Comparison of ENCODE assay signal across 8 cellular contexts in genomic region chr17:2395258-2396170, GRCh38. TPM values are rescaled to one million over a fixed set of nuclear protein-coding genes. Genes with fewer than 3 reads are reported as not detected.
DNase-seq lines count a peak whose midpoint lies in the region; ATAC-seq and FAIRE-seq lines count a peak whose summit lies in the region.

No MANE protein-coding gene starts in this region.

- no peak for DNase-seq in T-helper 2 cell treated with Interferon-gamma antibody and Interleukin-4, amounts not matched to agents 5 μg/mL and 100 μg/mL, for 36 hours (ENCODE audit: low spot score)
- no peak for DNase-seq in T-helper 2 cell
- DNase-seq in activated T-helper 1 cell treated with anti-CD3 and anti-CD28 coated beads, Interleukin-12 subunit alpha, Interleukin-12 subunit beta, Interleukin-2, Interleukin-4 antibody, amounts not matched to agents 30 ng/mL and 10 ng/mL and 1 ng/mL, durations not matched to agents 14 hours and 24 hours and 36 hours (ENCODE audit: low spot score) = no peak
- peak; percentile 53 for DNase-seq in hepatic stellate cell (ENCODE audit: low spot score)
- DNase-seq in stimulated activated effector memory CD8-positive, alpha-beta T cell treated with anti-CD3 and anti-CD28 coated beads, Interleukin-12 subunit alpha, Interleukin-12 subunit beta, amount 100 ng/mL, for 72 hours (ENCODE audit: low spot score in 2 of 2) = no peak
- no peak for DNase-seq in urothelium cell line (ENCODE audit: low spot score)
- no peak for DNase-seq in germinal center (ENCODE audit: low spot score)

- peaks cover 6% of the 10 kb centered on the region for H3K36me3 Mint-ChIP-seq in T-helper 2 cell treated with Interferon-gamma antibody and Interleukin-4, amounts not matched to agents 5 μg/mL and 100 μg/mL, for 36 hours (ENCODE audit: low read depth)
- H3K36me3 Mint-ChIP-seq in activated T-helper 1 cell treated with anti-CD3 and anti-CD28 coated beads, Interleukin-12 subunit alpha, Interleukin-12 subunit beta, Interleukin-2, Interleukin-4 antibody, amounts not matched to agents 30 ng/mL and 10 ng/mL and 1 ng/mL, durations not matched to agents 14 hours and 24 hours and 36 hours (ENCODE audit: low read depth) = peaks cover 4% of the 10 kb centered on the region
- H3K36me3 Mint-ChIP-seq in stimulated activated effector memory CD8-positive, alpha-beta T cell treated with anti-CD3 and anti-CD28 coated beads, Interleukin-12 subunit alpha, Interleukin-12 subunit beta, amount 100 ng/mL, for 72 hours = peaks cover 51% of the 10 kb centered on the region

- no peak for FAIRE-seq in urothelium cell line (lab: Jason Lieb, UNC)

- no peak for ATAC-seq in stimulated activated effector memory CD8-positive, alpha-beta T cell treated with anti-CD3 and anti-CD28 coated beads, Interleukin-12 subunit alpha, Interleukin-12 subunit beta, amount 100 ng/mL, for 72 hours
- ATAC-seq in GM21825 (IDR thresholded peaks at IDR 0.05; ENCODE audit: unreplicated experiment) = no peak

- intact Hi-C loops in activated T-helper 1 cell treated with anti-CD3 and anti-CD28 coated beads, Interleukin-12 subunit alpha, Interleukin-12 subunit beta, Interleukin-2, Interleukin-4 antibody, amounts not matched to agents 30 ng/mL and 10 ng/mL and 1 ng/mL, durations not matched to agents 14 hours and 24 hours and 36 hours (cut with micrococcal nuclease) = no loop called here

- peak overlapping the region; percentile 77 for H3K4me3 Mint-ChIP-seq in T-helper 2 cell treated with Interferon-gamma antibody and Interleukin-4, amounts not matched to agents 5 μg/mL and 100 μg/mL, for 36 hours
- peak overlapping the region; percentile 67 for H3K4me3 Mint-ChIP-seq in activated T-helper 1 cell treated with anti-CD3 and anti-CD28 coated beads, Interleukin-12 subunit alpha, Interleukin-12 subunit beta, Interleukin-2, Interleukin-4 antibody, amounts not matched to agents 30 ng/mL and 10 ng/mL and 1 ng/mL, durations not matched to agents 14 hours and 24 hours and 36 hours
- H3K4me3 Mint-ChIP-seq in stimulated activated effector memory CD8-positive, alpha-beta T cell treated with anti-CD3 and anti-CD28 coated beads, Interleukin-12 subunit alpha, Interleukin-12 subunit beta, amount 100 ng/mL, for 72 hours = peak overlapping the region; percentile 96

- no peaks in the 10 kb centered on the region for H3K9me3 Mint-ChIP-seq in T-helper 2 cell treated with Interferon-gamma antibody and Interleukin-4, amounts not matched to agents 5 μg/mL and 100 μg/mL, for 36 hours
- no peaks in the 10 kb centered on the region for H3K9me3 Mint-ChIP-seq in activated T-helper 1 cell treated with anti-CD3 and anti-CD28 coated beads, Interleukin-12 subunit alpha, Interleukin-12 subunit beta, Interleukin-2, Interleukin-4 antibody, amounts not matched to agents 30 ng/mL and 10 ng/mL and 1 ng/mL, durations not matched to agents 14 hours and 24 hours and 36 hours
- H3K9me3 Mint-ChIP-seq in stimulated activated effector memory CD8-positive, alpha-beta T cell treated with anti-CD3 and anti-CD28 coated beads, Interleukin-12 subunit alpha, Interleukin-12 subunit beta, amount 100 ng/mL, for 72 hours = no peaks in the 10 kb centered on the region

- peaks cover 44% of the 10 kb centered on the region for H3K4me1 Mint-ChIP-seq in T-helper 2 cell treated with Interferon-gamma antibody and Interleukin-4, amounts not matched to agents 5 μg/mL and 100 μg/mL, for 36 hours (ENCODE audit: low read depth)
- peaks cover 45% of the 10 kb centered on the region for H3K4me1 Mint-ChIP-seq in activated T-helper 1 cell treated with anti-CD3 and anti-CD28 coated beads, Interleukin-12 subunit alpha, Interleukin-12 subunit beta, Interleukin-2, Interleukin-4 antibody, amounts not matched to agents 30 ng/mL and 10 ng/mL and 1 ng/mL, durations not matched to agents 14 hours and 24 hours and 36 hours (ENCODE audit: low read depth)
- H3K4me1 Mint-ChIP-seq in stimulated activated effector memory CD8-positive, alpha-beta T cell treated with anti-CD3 and anti-CD28 coated beads, Interleukin-12 subunit alpha, Interleukin-12 subunit beta, amount 100 ng/mL, for 72 hours = peaks cover 65% of the 10 kb centered on the region

- H3K27ac Mint-ChIP-seq in T-helper 2 cell treated with Interferon-gamma antibody and Interleukin-4, amounts not matched to agents 5 μg/mL and 100 μg/mL, for 36 hours = peak overlapping the region; percentile 88
- H3K27ac Mint-ChIP-seq in activated T-helper 1 cell treated with anti-CD3 and anti-CD28 coated beads, Interleukin-12 subunit alpha, Interleukin-12 subunit beta, Interleukin-2, Interleukin-4 antibody, amounts not matched to agents 30 ng/mL and 10 ng/mL and 1 ng/mL, durations not matched to agents 14 hours and 24 hours and 36 hours = peak overlapping the region; percentile 77
- peak overlapping the region; percentile 99 for H3K27ac Mint-ChIP-seq in stimulated activated effector memory CD8-positive, alpha-beta T cell treated with anti-CD3 and anti-CD28 coated beads, Interleukin-12 subunit alpha, Interleukin-12 subunit beta, amount 100 ng/mL, for 72 hours

- no peaks in the 10 kb centered on the region for H3K27me3 Mint-ChIP-seq in T-helper 2 cell treated with Interferon-gamma antibody and Interleukin-4, amounts not matched to agents 5 μg/mL and 100 μg/mL, for 36 hours (ENCODE audit: low read depth)
- no peaks in the 10 kb centered on the region for H3K27me3 Mint-ChIP-seq in activated T-helper 1 cell treated with anti-CD3 and anti-CD28 coated beads, Interleukin-12 subunit alpha, Interleukin-12 subunit beta, Interleukin-2, Interleukin-4 antibody, amounts not matched to agents 30 ng/mL and 10 ng/mL and 1 ng/mL, durations not matched to agents 14 hours and 24 hours and 36 hours (ENCODE audit: insufficient read depth)

RNA-seq across cellular contexts. Expression of gene MNT, which starts 5.3 kb away (rescaled TPM):
- 31.5 and 35.9 TPM in 2 replicates for total RNA-seq in activated T-helper 1 cell treated with anti-CD3 and anti-CD28 coated beads, Interleukin-12 subunit alpha, Interleukin-12 subunit beta, Interleukin-2, Interleukin-4 antibody, amounts not matched to agents 30 ng/mL and 10 ng/mL and 1 ng/mL, durations not matched to agents 14 hours and 24 hours and 36 hours

RNA-seq across cellular contexts. Expression of gene SGSM2, which starts 58.2 kb away (rescaled TPM):
- 39.1 and 45.9 TPM in 2 replicates for total RNA-seq in activated T-helper 1 cell treated with anti-CD3 and anti-CD28 coated beads, Interleukin-12 subunit alpha, Interleukin-12 subunit beta, Interleukin-2, Interleukin-4 antibody, amounts not matched to agents 30 ng/mL and 10 ng/mL and 1 ng/mL, durations not matched to agents 14 hours and 24 hours and 36 hours

RNA-seq across cellular contexts. Expression of gene TSR1, which starts 59.3 kb away (rescaled TPM):
- total RNA-seq in activated T-helper 1 cell treated with anti-CD3 and anti-CD28 coated beads, Interleukin-12 subunit alpha, Interleukin-12 subunit beta, Interleukin-2, Interleukin-4 antibody, amounts not matched to agents 30 ng/mL and 10 ng/mL and 1 ng/mL, durations not matched to agents 14 hours and 24 hours and 36 hours = 91.3 and 92.9 TPM in 2 replicates
